In the genomic region with DNA sequence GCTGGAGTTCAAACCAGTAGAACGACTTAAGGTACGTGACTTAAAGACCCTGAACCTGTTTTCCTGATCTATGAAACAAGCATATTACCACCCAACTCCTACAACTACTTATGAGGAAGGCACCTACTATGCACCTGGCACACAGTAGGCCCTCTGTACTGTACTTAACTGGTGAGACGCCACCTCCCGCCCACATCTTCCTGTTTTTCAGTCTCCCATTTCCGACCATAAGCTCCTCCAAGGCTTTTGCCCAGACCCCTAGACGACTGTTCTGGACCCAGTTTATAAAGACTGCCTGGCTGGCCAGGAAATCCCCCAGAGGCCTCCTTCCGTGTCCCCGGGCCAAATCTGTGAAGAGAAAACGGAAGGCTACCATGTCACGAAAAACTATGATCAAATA, we compare ENCODE assay signal across 1 cellular context.
TF ChIP-seq lines count a peak whose summit lies in the region.

No MANE protein-coding gene starts in this region.

TF ChIP-seq in GM12878, 131 proteins besides CTCF, POLR2A, EP300 and RAD21 (continued from another document):
- TF ChIP-seq, protein P1, sequence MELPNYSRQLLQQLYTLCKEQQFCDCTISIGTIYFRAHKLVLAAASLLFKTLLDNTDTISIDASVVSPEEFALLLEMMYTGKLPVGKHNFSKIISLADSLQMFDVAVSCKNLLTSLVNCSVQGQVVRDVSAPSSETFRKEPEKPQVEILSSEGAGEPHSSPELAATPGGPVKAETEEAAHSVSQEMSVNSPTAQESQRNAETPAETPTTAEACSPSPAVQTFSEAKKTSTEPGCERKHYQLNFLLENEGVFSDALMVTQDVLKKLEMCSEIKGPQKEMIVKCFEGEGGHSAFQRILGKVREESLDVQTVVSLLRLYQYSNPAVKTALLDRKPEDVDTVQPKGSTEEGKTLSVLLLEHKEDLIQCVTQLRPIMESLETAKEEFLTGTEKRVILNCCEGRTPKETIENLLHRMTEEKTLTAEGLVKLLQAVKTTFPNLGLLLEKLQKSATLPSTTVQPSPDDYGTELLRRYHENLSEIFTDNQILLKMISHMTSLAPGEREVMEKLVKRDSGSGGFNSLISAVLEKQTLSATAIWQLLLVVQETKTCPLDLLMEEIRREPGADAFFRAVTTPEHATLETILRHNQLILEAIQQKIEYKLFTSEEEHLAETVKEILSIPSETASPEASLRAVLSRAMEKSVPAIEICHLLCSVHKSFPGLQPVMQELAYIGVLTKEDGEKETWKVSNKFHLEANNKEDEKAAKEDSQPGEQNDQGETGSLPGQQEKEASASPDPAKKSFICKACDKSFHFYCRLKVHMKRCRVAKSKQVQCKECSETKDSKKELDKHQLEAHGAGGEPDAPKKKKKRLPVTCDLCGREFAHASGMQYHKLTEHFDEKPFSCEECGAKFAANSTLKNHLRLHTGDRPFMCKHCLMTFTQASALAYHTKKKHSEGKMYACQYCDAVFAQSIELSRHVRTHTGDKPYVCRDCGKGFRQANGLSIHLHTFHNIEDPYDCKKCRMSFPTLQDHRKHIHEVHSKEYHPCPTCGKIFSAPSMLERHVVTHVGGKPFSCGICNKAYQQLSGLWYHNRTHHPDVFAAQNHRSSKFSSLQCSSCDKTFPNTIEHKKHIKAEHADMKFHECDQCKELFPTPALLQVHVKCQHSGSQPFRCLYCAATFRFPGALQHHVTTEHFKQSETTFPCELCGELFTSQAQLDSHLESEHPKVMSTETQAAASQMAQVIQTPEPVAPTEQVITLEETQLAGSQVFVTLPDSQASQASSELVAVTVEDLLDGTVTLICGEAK (IDR thresholded peaks at IDR 0.05; ENCODE audit: borderline replicate concordance): no peak
- TF ChIP-seq PAX8 (IDR thresholded peaks at IDR 0.05) (no peak), RELA (IDR thresholded peaks at IDR 0.05; ENCODE audit: borderline replicate concordance, partially characterized antibody) (no peak), RFX5 (IDR thresholded peaks at IDR 0.05; ENCODE audit: low read depth, low read length) (no peak), ATF7 (IDR thresholded peaks at IDR 0.05; ENCODE audit: low read depth) (no peak), SUPT20H (IDR thresholded peaks at IDR 0.05; ENCODE audit: borderline replicate concordance, control insufficient read depth, low read depth, low read length) (no peak)
TF ChIP-seq in GM12878: peak in this region for 4.
